Comparison of ENCODE assay signal across 1 cellular context in the genomic region with DNA sequence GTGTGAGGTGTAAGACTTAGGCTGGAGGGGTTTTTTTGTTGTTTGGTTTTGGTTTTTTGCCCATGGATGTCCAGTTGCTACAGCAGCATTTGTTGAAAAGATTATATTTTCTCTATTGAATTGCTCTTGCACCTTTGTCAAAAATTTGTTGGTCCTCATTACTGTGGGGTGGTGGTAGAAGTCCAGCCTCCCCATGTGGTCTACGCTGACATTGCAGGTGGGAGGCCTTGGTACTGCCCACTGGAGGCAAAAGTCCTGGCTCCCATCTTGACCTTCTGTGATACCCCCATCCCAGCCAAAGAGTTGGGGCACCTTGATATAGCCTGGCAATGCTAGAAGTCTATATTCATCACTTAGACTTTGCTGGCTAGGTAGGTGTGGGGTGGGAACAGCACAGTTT.
TF ChIP-seq lines count a peak whose summit lies in the region.

No MANE protein-coding gene starts in this region.

TF ChIP-seq in GM12878, 131 proteins besides CTCF, POLR2A, EP300 and RAD21 (continued from another document):
- TF ChIP-seq, protein P1, sequence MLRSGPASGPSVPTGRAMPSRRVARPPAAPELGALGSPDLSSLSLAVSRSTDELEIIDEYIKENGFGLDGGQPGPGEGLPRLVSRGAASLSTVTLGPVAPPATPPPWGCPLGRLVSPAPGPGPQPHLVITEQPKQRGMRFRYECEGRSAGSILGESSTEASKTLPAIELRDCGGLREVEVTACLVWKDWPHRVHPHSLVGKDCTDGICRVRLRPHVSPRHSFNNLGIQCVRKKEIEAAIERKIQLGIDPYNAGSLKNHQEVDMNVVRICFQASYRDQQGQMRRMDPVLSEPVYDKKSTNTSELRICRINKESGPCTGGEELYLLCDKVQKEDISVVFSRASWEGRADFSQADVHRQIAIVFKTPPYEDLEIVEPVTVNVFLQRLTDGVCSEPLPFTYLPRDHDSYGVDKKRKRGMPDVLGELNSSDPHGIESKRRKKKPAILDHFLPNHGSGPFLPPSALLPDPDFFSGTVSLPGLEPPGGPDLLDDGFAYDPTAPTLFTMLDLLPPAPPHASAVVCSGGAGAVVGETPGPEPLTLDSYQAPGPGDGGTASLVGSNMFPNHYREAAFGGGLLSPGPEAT (IDR thresholded peaks at IDR 0.05; ENCODE audit: low read depth): no peak
- TF ChIP-seq HDGF (IDR thresholded peaks at IDR 0.05) (no peak), STAT3 (IDR thresholded peaks at IDR 0.05; ENCODE audit: low read depth, low read length) (no peak)
